ENCODE assay signal across 9 cellular contexts in the genomic region with DNA sequence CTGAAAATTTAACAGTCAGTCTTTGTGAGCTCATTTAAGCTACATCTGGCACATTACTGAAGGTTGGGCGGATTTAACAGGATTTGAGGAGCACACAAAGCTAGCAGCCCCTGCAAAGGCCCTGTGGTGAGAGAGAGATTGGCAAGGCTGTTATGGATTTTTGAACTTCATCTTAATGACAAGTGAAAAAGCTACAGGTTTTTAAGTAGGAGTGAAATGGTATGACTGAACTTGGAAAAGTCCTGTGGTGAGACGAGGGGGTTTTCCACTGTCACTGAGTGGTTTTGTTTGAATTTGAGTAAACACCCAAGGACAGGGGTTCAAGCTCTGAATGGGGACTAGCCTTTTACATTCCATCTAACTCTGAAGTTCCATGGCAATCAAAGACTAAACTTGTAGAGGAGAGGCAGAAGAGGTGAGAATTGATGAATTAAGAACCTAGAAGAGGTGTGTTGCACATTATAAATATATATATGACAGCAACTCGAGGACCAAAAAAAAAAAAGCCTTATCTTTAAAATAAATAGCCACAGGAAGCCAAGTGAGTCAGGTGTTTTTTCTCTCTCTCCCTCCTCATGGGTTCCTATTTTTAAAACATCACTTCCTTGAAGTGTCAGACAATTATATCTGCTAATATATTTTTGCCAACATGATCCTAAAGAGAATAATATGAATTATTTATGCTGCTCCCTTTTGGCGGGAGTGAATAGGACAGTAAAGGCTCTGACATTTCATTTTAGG.
DNase-seq lines count a peak whose midpoint lies in the region; ATAC-seq lines count a peak whose summit lies in the region.
"Had no signal": no experiment of that assay in that cellular context is flagged by ENCODE, and none has a peak within 500 bp of the region (broad histone marks: within the 10 kb centered on the region; RNA-seq: fewer than 3 reads in every experiment).

No MANE protein-coding gene starts in this region.

- peak overlapping the region; percentile 63 for H3K27ac Mint-ChIP-seq in activated naive CD4-positive, alpha-beta T cell treated with anti-CD3 and anti-CD28 coated beads, Interleukin-2, amount 50 U/mL, for 24 hours

- H3K4me1 Mint-ChIP-seq in activated naive CD4-positive, alpha-beta T cell treated with anti-CD3 and anti-CD28 coated beads, Interleukin-2, amount 50 U/mL, for 24 hours = peaks cover 9% of the 10 kb centered on the region

- peak; percentile 24 for ATAC-seq in HG02610 (IDR thresholded peaks at IDR 0.05; ENCODE audit: unreplicated experiment)
- ATAC-seq in stimulated activated naive CD8-positive, alpha-beta T cell treated with anti-CD3 and anti-CD28 coated beads, Interleukin-15, Interleukin-2, amounts not matched to agents 100 U/mL and 50 U/mL, for 24 hours = peak; percentile 29

- no peak for DNase-seq in activated naive CD4-positive, alpha-beta T cell treated with Interleukin-2 at 50 U/mL for 16 hours
- peak; percentile 30 to 36 for DNase-seq in activated T-cell treated with anti-CD3 and anti-CD28 coated beads, Interleukin-2, amount 50 U/mL, for 48 hours
- peak; percentile 26 for DNase-seq in stimulated activated naive CD8-positive, alpha-beta T cell treated with anti-CD3 and anti-CD28 coated beads, Interleukin-15, Interleukin-2, amounts not matched to agents 100 U/mL and 50 U/mL, for 24 hours
- no peak for DNase-seq in NCI-H1694 (lab: John Stamatoyannopoulos, UW)
- DNase-seq in dedifferentiated amniotic fluid mesenchymal stem cell (ENCODE audit: extremely low spot score) = no peak
- no peak for DNase-seq in nucleus accumbens (lab: John Stamatoyannopoulos, UW)
- DNase-seq: DMS79 treated with DMSO at 0.1 percent for 48 hours had no signal

- H3K27me3 Mint-ChIP-seq in activated naive CD4-positive, alpha-beta T cell treated with anti-CD3 and anti-CD28 coated beads, Interleukin-2, amount 50 U/mL, for 24 hours = peaks cover 1% of the 10 kb centered on the region

- peaks cover 3% of the 10 kb centered on the region for H3K36me3 Mint-ChIP-seq in activated naive CD4-positive, alpha-beta T cell treated with anti-CD3 and anti-CD28 coated beads, Interleukin-2, amount 50 U/mL, for 24 hours

- no peaks in the 10 kb centered on the region for H3K9me3 Mint-ChIP-seq in activated naive CD4-positive, alpha-beta T cell treated with anti-CD3 and anti-CD28 coated beads, Interleukin-2, amount 50 U/mL, for 24 hours

- H3K4me3 Mint-ChIP-seq in activated naive CD4-positive, alpha-beta T cell treated with anti-CD3 and anti-CD28 coated beads, Interleukin-2, amount 50 U/mL, for 24 hours = no peak overlapping the region

Comparison
In these comparisons a context has a peak if more than half of its experiments do, and no peak if none do; other contexts are left out.
1. DNase-seq: peak in activated T-cell treated with anti-CD3 and anti-CD28 coated beads, Interleukin-2, amount 50 U/mL, for 48 hours (2 of 2) and stimulated activated naive CD8-positive, alpha-beta T cell treated with anti-CD3 and anti-CD28 coated beads, Interleukin-15, Interleukin-2, amounts not matched to agents 100 U/mL and 50 U/mL, for 24 hours (single experiment); none in activated naive CD4-positive, alpha-beta T cell treated with Interleukin-2 at 50 U/mL for 16 hours (single experiment), NCI-H1694 (single experiment), dedifferentiated amniotic fluid mesenchymal stem cell (single experiment) and nucleus accumbens (0 of 56).